ENCODE assay signal across 8 cellular contexts in genomic region chr20:3218307-3218988, GRCh38. TPM values are rescaled to one million over a fixed set of nuclear protein-coding genes. Genes with fewer than 3 reads are reported as not detected.
DNase-seq lines count a peak whose midpoint lies in the region; ATAC-seq and TF ChIP-seq lines count a peak whose summit lies in the region.

No MANE protein-coding gene starts in this region.

- peaks cover 52% of the 10 kb centered on the region for H3K36me3 ChIP-seq in RWPE2 (ENCODE audit: low read depth)
- H3K36me3 ChIP-seq in heart right ventricle = peaks cover 0 to 91% (median 15%) of the 10 kb centered on the region in 9 donors

- intact Hi-C loops in heart right ventricle (cut with DNase I) = loop anchor here in 5 of 10 donors (1.0 to 10.0 kb wide), 4 partner anchors 59 to 99 kb away; no protein-coding TSS in a partner anchor

- DNase-seq in GM03348 (ENCODE audit: low spot score) (peak; percentile 91), RWPE2 (ENCODE audit: low spot score) (peak; percentile 71), heart right ventricle (peak; percentile 48 to 72)
- peak; percentile 81 for DNase-seq in activated naive CD4-positive, alpha-beta T cell treated with Interleukin-2 at 50 U/mL for 16 hours
- DNase-seq in stimulated activated CD4-positive, alpha-beta T cell treated with anti-CD3 and anti-CD28 coated beads, Interleukin-12 subunit alpha, Interleukin-12 subunit beta, amount 100 ng/mL, for 24 hours (ENCODE audit: low read depth in 2 of 2) = peak; percentile 47 to 69

- peak; percentile 98 for TF ChIP-seq CTCF in RWPE2 (IDR thresholded peaks at IDR 0.05; ENCODE audit: poor library complexity, severe bottlenecking)
- peak; percentile 73 to 96 (median 94) for TF ChIP-seq CTCF in heart right ventricle (IDR thresholded peaks at IDR 0.05)

- WGBS in heart right ventricle, 2 donors = 19 to 20% methylated on average over 30 of the region's 30 CpGs

- H3K27me3 ChIP-seq in RWPE2 (ENCODE audit: insufficient read depth, poor library complexity, severe bottlenecking) = no peaks in the 10 kb centered on the region
- no peaks in the 10 kb centered on the region for H3K27me3 ChIP-seq in heart right ventricle

- peaks cover 13% of the 10 kb centered on the region for H3K4me1 ChIP-seq in RWPE2 (ENCODE audit: insufficient read depth, poor library complexity, severe bottlenecking)
- H3K4me1 ChIP-seq in heart right ventricle = peaks cover 0 to 20% (median 7%) of the 10 kb centered on the region in 9 donors

- no peak overlapping the region for H3K27ac ChIP-seq in RWPE2 (ENCODE audit: poor library complexity, severe bottlenecking)
- H3K27ac ChIP-seq in heart right ventricle = no peak overlapping the region

- ATAC-seq in HG02885 (IDR thresholded peaks at IDR 0.05; ENCODE audit: poor library complexity, unreplicated experiment) = peak; percentile 82
- peak; percentile 60 for ATAC-seq in RWPE2 (ENCODE audit: low read depth)
- peak; percentile 53 to 82 (median 72) for ATAC-seq in heart right ventricle
- no peak for ATAC-seq in HG02870 (IDR thresholded peaks at IDR 0.05; ENCODE audit: unreplicated experiment)
- no peak for ATAC-seq in GM19324 (IDR thresholded peaks at IDR 0.05; ENCODE audit: low FRiP score, unreplicated experiment)

- H3K9me3 ChIP-seq in RWPE2 (ENCODE audit: severe bottlenecking) (no peaks in the 10 kb centered on the region), heart right ventricle (no peaks in the 10 kb centered on the region)

- H3K4me3 ChIP-seq in RWPE2 (ENCODE audit: severe bottlenecking) (no peak overlapping the region), heart right ventricle (peak overlapping the region in 1 of 10 donors; percentile 15)

RNA-seq across cellular contexts. Expression of gene ITPA, which starts 9.2 kb away (rescaled TPM):
- 10 to 100 TPM; 15.8 to 26.3 (median 21.5) TPM for total RNA-seq in heart right ventricle
- 10 to 100 TPM; 51.1 to 53.6 TPM for polyA plus RNA-seq in heart right ventricle

RNA-seq across cellular contexts. Expression of gene DDRGK1, which starts 14.0 kb away (rescaled TPM):
- 10 to 100 TPM; 25.2 to 48.4 (median 29.4) TPM for total RNA-seq in heart right ventricle
- 10 to 100 TPM; 31.0 to 77.1 TPM for polyA plus RNA-seq in heart right ventricle

RNA-seq across cellular contexts. Expression of gene SLC4A11, which starts 20.5 kb away (rescaled TPM):
- total RNA-seq in heart right ventricle = 1 to 10 TPM in 1 of 10 donors, under 1 TPM in 9; 0.06 to 1.6 (median 0.45) TPM
- polyA plus RNA-seq in heart right ventricle = under 1 TPM; 0.19 to 0.51 TPM

RNA-seq across cellular contexts. Expression of gene LZTS3, which starts 45.1 kb away (rescaled TPM):
- total RNA-seq in heart right ventricle = 10 to 100 TPM in 4 of 10 donors, 1 to 10 TPM in 6; 7.1 to 27.0 (median 9.7) TPM
- polyA plus RNA-seq in heart right ventricle = 1 to 10 TPM; 7.9 to 9.1 TPM

RNA-seq across cellular contexts. Expression of gene FASTKD5, which starts 58.8 kb away (rescaled TPM):
- 10 to 100 TPM; 22.1 to 32.4 (median 27.9) TPM for total RNA-seq in heart right ventricle
- polyA plus RNA-seq in heart right ventricle = 10 to 100 TPM in 1 of 2 donors, 1 to 10 TPM in 1; 7.5 to 22.7 TPM

Comparison
In these comparisons a context has a peak if more than half of its experiments do, and no peak if none do; other contexts are left out.
1. ATAC-seq: peak in HG02885 (single experiment), RWPE2 (single experiment) and heart right ventricle (8 of 8); none in HG02870 (single experiment) and GM19324 (single experiment).
2. Peak in every context shown above with its lines, with median percentiles within 50 percentile points of each other: DNase-seq.